Comparison of ENCODE assay signal across 15 cellular contexts in the genomic region with DNA sequence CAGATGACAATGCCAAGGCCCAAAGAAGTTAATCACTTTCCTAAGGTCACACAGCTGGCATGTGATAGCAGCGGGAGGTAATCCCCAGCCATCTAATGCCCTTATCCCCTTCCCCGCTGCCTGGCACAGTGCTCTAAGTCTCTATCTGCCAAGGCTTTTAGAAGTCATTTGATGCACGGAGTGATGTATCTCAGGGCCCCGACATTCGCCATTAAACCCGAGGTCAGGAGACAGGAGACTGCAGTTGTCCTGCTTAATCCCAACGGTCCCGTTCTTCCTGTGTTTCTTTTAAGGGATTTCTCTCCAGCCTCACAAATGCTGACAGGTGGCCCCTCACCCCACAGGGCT.
DNase-seq lines count a peak whose midpoint lies in the region; ATAC-seq and TF ChIP-seq lines count a peak whose summit lies in the region.
"Had no signal": no experiment of that assay in that cellular context is flagged by ENCODE, and none has a peak within 500 bp of the region (broad histone marks: within the 10 kb centered on the region; RNA-seq: fewer than 3 reads in every experiment).

No MANE protein-coding gene starts in this region.

- H3K9me3 ChIP-seq in BLaER1 treated with 17β-estradiol and CSF1 and Interleukin-3, amounts not matched to agents 10 nM and 100 nM (replicated peaks in 1 of 11), result no peaks in the 10 kb centered on the region
- H3K9me3 ChIP-seq in HEK293 (ENCODE audit: control insufficient read depth, insufficient read depth, low read depth, low read length), result no peaks in the 10 kb centered on the region
- H3K9me3 ChIP-seq: MG63 had no signal

- peaks cover 81% of the 10 kb centered on the region for H3K4me1 Mint-ChIP-seq in central memory CD8-positive, alpha-beta T cell
- peaks cover 30 to 56% (median 51%) of the 10 kb centered on the region in 3 donors for H3K4me1 Mint-ChIP-seq in naive B cell

- CTCF ChIA-PET in HEK293 (lab: Yijun Ruan, JAX), result interaction anchor here (0.6 kb wide), 1 partner anchor 412 kb away, joined by 3 read pairs; no protein-coding TSS in a partner anchor

- peak overlapping the region; percentile 79 for H3K27ac Mint-ChIP-seq in central memory CD8-positive, alpha-beta T cell (ENCODE audit: low read depth)
- peak overlapping the region in 5 of 6 donors; percentile 11 to 86 (median 68) for H3K27ac Mint-ChIP-seq in naive B cell

- no peak for DNase-seq in central memory CD8-positive, alpha-beta T cell (ENCODE audit: low spot score in 2 of 2)
- DNase-seq in naive B cell (no peak), CD1c-positive myeloid dendritic cell (ENCODE audit: extremely low spot score) (no peak), NCI-H1694 (lab: John Stamatoyannopoulos, UW) (no peak)
- DNase-seq: ACHN, MG63, NCI-H1092 treated with DMSO at 0.1 percent for 48 hours, NCI-H187, NCI-H510A had no signal

- no peak overlapping the region for H3K4me3 ChIP-seq in BLaER1 treated with 17β-estradiol and CSF1 and Interleukin-3, amounts not matched to agents 10 nM and 100 nM
- no peak overlapping the region for H3K4me3 ChIP-seq in HEK293 (ENCODE audit: low read depth, low read length)
- H3K4me3 ChIP-seq: MG63, SK-N-MC had no signal

- peak overlapping the region in 9 of 11 experiments; percentile 3 to 56 (median 39); a peak in 14 of 22 replicates for H3K27ac ChIP-seq in BLaER1 treated with 17β-estradiol and CSF1 and Interleukin-3, amounts not matched to agents 10 nM and 100 nM
- no peak overlapping the region for H3K27ac ChIP-seq in HEK293 (ENCODE audit: extremely low read depth, low read depth, low read length)
- H3K27ac ChIP-seq: RWPE1, SK-N-MC had no signal

- no peaks in the 10 kb centered on the region for H3K27me3 ChIP-seq in BLaER1 treated with 17β-estradiol and CSF1 and Interleukin-3, amounts not matched to agents 10 nM and 100 nM
- H3K27me3 ChIP-seq: MG63 had no signal

- peaks cover 44 to 72% (median 64%) of the 10 kb centered on the region in 10 experiments for H3K4me1 ChIP-seq in BLaER1 treated with 17β-estradiol and CSF1 and Interleukin-3, amounts not matched to agents 10 nM and 100 nM
- peaks cover 12% of the 10 kb centered on the region; the same call in 1 of the 2 replicates for H3K4me1 ChIP-seq in HEK293 (ENCODE audit: control insufficient read depth, insufficient read depth, low read length)

- no peak for TF ChIP-seq CTCF in HEK293 (tag by site-specific recombination; IDR thresholded peaks at IDR 0.05)

- H3K9me3 Mint-ChIP-seq in central memory CD8-positive, alpha-beta T cell, result no peaks in the 10 kb centered on the region
- peaks cover 0 to 2% (median 0%) of the 10 kb centered on the region in 7 donors for H3K9me3 Mint-ChIP-seq in naive B cell

- ATAC-seq in central memory CD8-positive, alpha-beta T cell (replicated peaks; ENCODE audit: extremely low read depth, poor library complexity, severe bottlenecking), result no peak
- no peak for ATAC-seq in naive B cell (ENCODE audit: low read depth in 2 of 2)
- ATAC-seq in HG03135 (IDR thresholded peaks at IDR 0.05; ENCODE audit: unreplicated experiment), result no peak
- ATAC-seq in HG03460 (IDR thresholded peaks at IDR 0.05; ENCODE audit: unreplicated experiment), result no peak

- H3K4me2 ChIP-seq in BLaER1 treated with 17β-estradiol and CSF1 and Interleukin-3, amounts not matched to agents 10 nM and 100 nM, result peak overlapping the region; percentile 17 to 69 (median 50); a peak in 21 of 22 replicates

- peaks cover 0 to 100% (median 96%) of the 10 kb centered on the region in 11 experiments; a peak in 20 of 22 replicates for H4K20me1 ChIP-seq in BLaER1 treated with 17β-estradiol and CSF1 and Interleukin-3, amounts not matched to agents 10 nM and 100 nM

- H3K36me3 ChIP-seq in BLaER1 treated with 17β-estradiol and CSF1 and Interleukin-3, amounts not matched to agents 10 nM and 100 nM, result peaks cover 0 to 56% (median 23%) of the 10 kb centered on the region in 11 experiments; a peak in 14 of 22 replicates
- H3K36me3 ChIP-seq in HEK293 (ENCODE audit: control insufficient read depth in 2 of 2, insufficient read depth in 1 of 2, low read length in 2 of 2), result no peaks in the 10 kb centered on the region
- H3K36me3 ChIP-seq: MG63 had no signal

- POLR2A ChIA-PET in HEK293 (lab: Yijun Ruan, JAX), result no interaction called here

- peak overlapping the region in 7 of 11 experiments; percentile 4 to 45 (median 20); a peak in 2 of 22 replicates for H3K9ac ChIP-seq in BLaER1 treated with 17β-estradiol and CSF1 and Interleukin-3, amounts not matched to agents 10 nM and 100 nM

- H3K4me3 Mint-ChIP-seq in central memory CD8-positive, alpha-beta T cell, result no peak overlapping the region
- H3K4me3 Mint-ChIP-seq in naive B cell, result no peak overlapping the region

- no peaks in the 10 kb centered on the region for H3K27me3 Mint-ChIP-seq in central memory CD8-positive, alpha-beta T cell
- H3K27me3 Mint-ChIP-seq in naive B cell, result no peaks in the 10 kb centered on the region

- H3K36me3 Mint-ChIP-seq in central memory CD8-positive, alpha-beta T cell (ENCODE audit: insufficient read depth), result peaks cover 11% of the 10 kb centered on the region
- H3K36me3 Mint-ChIP-seq in naive B cell, result peaks cover 0 to 9% of the 10 kb centered on the region in 2 donors

TF ChIP-seq in HEK293, 187 proteins besides CTCF, POLR2A, EP300 and RAD21:
- peak; percentile 61; the same call in 1 of the 2 replicates for TF ChIP-seq MZF1 (tag by site-specific recombination; IDR thresholded peaks at IDR 0.05; ENCODE audit: borderline replicate concordance)
- TF ChIP-seq ZNF521 (tag by site-specific recombination; IDR thresholded peaks at IDR 0.05), result no peak
